In the genomic region with DNA sequence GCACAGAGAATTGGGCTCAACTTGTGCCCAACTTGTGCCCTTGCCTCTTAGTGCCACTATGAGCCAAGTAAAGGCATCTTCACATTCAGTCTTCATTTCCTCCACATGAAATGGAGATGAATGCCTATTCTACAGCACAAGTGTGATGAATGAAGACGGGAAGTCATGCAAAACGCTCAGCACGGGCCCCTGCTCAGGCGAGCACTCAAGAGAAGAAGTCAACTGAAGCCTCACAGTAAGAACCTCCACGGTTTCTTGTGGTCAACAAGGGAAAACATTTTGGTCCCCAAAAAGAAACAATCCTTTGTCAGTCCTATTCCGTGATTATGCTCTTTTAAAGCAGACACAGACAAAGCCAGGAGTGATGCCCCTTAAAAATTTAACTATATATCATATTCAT, we compare ENCODE assay signal across 13 cellular contexts.
DNase-seq lines count a peak whose midpoint lies in the region; ATAC-seq and TF ChIP-seq lines count a peak whose summit lies in the region.
"Had no signal": no experiment of that assay in that cellular context is flagged by ENCODE, and none has a peak within 500 bp of the region (broad histone marks: within the 10 kb centered on the region; RNA-seq: fewer than 3 reads in every experiment).

No MANE protein-coding gene starts in this region.

- peaks cover 0 to 15% (median 0%) of the 10 kb centered on the region in 11 experiments; a peak in 8 of 22 replicates for H3K9me3 ChIP-seq in BLaER1 treated with 17β-estradiol and CSF1 and Interleukin-3, amounts not matched to agents 10 nM and 100 nM (replicated peaks in 1 of 11)
- peaks cover 6% of the 10 kb centered on the region; the same call in 1 of the 2 replicates for H3K9me3 ChIP-seq in HUES6 (ENCODE audit: control insufficient read depth, insufficient read depth, low read depth, low read length)
- H3K9me3 ChIP-seq: uterus had no signal

- H3K9ac ChIP-seq in BLaER1 treated with 17β-estradiol and CSF1 and Interleukin-3, amounts not matched to agents 10 nM and 100 nM = peak overlapping the region in 9 of 11 experiments; percentile 1 to 87 (median 77); a peak in 15 of 22 replicates
- no peak overlapping the region for H3K9ac ChIP-seq in HUES6 (ENCODE audit: low read length)

- H4K20me1 ChIP-seq in BLaER1 treated with 17β-estradiol and CSF1 and Interleukin-3, amounts not matched to agents 10 nM and 100 nM = peaks cover 0 to 3% (median 0%) of the 10 kb centered on the region in 11 experiments; a peak in 1 of 22 replicates

- peak overlapping the region; percentile 71 to 99 (median 93) for H3K4me2 ChIP-seq in BLaER1 treated with 17β-estradiol and CSF1 and Interleukin-3, amounts not matched to agents 10 nM and 100 nM

- DNase-seq in left kidney (ENCODE audit: low read depth, low spot score) (peak; percentile 57), T1000 (lab: John Stamatoyannopoulos, UW) (no peak), NCI-H128 (lab: John Stamatoyannopoulos, UW; ENCODE audit: unreplicated experiment) (no peak), ureter (ENCODE audit: low spot score) (no peak), MV-4-11 (lab: John Stamatoyannopoulos, UW) (no peak)
- DNase-seq: foreskin melanocyte, mammary epithelial cell, NCI-H1436 treated with DMSO at 0.1 percent for 48 hours, T-cell, uterus had no signal

- no peak for TF ChIP-seq POLR2A in GM18505 (IDR thresholded peaks at IDR 0.05; ENCODE audit: borderline replicate concordance, extremely low read depth, insufficient read depth, insufficient read length)

- H3K4me1 ChIP-seq in BLaER1 treated with 17β-estradiol and CSF1 and Interleukin-3, amounts not matched to agents 10 nM and 100 nM = peaks cover 96 to 100% (median 100%) of the 10 kb centered on the region in 10 experiments
- H3K4me1 ChIP-seq in HUES6 (ENCODE audit: control insufficient read depth, insufficient read depth, low read length) = peaks cover 70% of the 10 kb centered on the region

- no peaks in the 10 kb centered on the region for H3K27me3 ChIP-seq in BLaER1 treated with 17β-estradiol and CSF1 and Interleukin-3, amounts not matched to agents 10 nM and 100 nM
- no peaks in the 10 kb centered on the region for H3K27me3 ChIP-seq in HUES6 (ENCODE audit: control insufficient read depth, insufficient read depth, low read length)
- H3K27me3 ChIP-seq: uterus had no signal

- ATAC-seq in GM18505 (IDR thresholded peaks at IDR 0.05; ENCODE audit: unreplicated experiment) = peak; percentile 32

- peaks cover 36 to 46% (median 43%) of the 10 kb centered on the region in 11 experiments for H3K36me3 ChIP-seq in BLaER1 treated with 17β-estradiol and CSF1 and Interleukin-3, amounts not matched to agents 10 nM and 100 nM
- peaks cover 20% of the 10 kb centered on the region for H3K36me3 ChIP-seq in HUES6 (ENCODE audit: control insufficient read depth, insufficient read depth, low read length)
- H3K36me3 ChIP-seq: uterus had no signal

- peak overlapping the region in 4 of 10 experiments; percentile 0 to 27 (median 20); a peak in 2 of 20 replicates for H3K4me3 ChIP-seq in BLaER1 treated with 17β-estradiol and CSF1 and Interleukin-3, amounts not matched to agents 10 nM and 100 nM
- H3K4me3 ChIP-seq in HUES6 (ENCODE audit: low read depth, low read length) = no peak overlapping the region
- H3K4me3 ChIP-seq: uterus had no signal

- peak overlapping the region in 10 of 11 experiments; percentile 45 to 98 (median 88); a peak in 20 of 22 replicates for H3K27ac ChIP-seq in BLaER1 treated with 17β-estradiol and CSF1 and Interleukin-3, amounts not matched to agents 10 nM and 100 nM
- 0 out of 2 replicates have a peak overlapping the region, but pooled peaks have one; percentile 54 for H3K27ac ChIP-seq in HUES6 (ENCODE audit: low read depth, low read length)
